In the genomic region with DNA sequence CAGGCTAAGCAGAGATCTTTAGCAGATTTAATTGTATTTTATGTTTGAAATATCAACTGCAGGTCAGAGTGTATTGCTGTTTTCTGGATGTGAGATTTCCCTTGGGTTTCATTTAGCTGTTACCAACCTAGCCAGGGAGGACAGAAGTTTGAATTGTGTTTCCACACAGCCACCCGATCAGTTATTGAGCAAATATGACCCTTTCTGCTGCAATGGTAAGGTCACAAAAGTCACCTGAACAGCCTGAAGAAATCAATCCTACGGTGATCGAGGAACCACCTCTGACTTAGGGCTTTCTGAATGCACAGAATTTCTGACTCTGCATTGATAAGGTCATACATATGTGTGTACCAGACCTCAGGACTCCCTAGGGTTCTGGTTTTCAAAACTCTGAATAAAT, we compare ENCODE assay signal across 1 cellular context.
TF ChIP-seq lines count a peak whose summit lies in the region.

No MANE protein-coding gene starts in this region.

TF ChIP-seq in HepG2, 621 proteins besides CTCF, POLR2A, EP300 and RAD21 (continued from another document):
- TF ChIP-seq, protein P1, sequence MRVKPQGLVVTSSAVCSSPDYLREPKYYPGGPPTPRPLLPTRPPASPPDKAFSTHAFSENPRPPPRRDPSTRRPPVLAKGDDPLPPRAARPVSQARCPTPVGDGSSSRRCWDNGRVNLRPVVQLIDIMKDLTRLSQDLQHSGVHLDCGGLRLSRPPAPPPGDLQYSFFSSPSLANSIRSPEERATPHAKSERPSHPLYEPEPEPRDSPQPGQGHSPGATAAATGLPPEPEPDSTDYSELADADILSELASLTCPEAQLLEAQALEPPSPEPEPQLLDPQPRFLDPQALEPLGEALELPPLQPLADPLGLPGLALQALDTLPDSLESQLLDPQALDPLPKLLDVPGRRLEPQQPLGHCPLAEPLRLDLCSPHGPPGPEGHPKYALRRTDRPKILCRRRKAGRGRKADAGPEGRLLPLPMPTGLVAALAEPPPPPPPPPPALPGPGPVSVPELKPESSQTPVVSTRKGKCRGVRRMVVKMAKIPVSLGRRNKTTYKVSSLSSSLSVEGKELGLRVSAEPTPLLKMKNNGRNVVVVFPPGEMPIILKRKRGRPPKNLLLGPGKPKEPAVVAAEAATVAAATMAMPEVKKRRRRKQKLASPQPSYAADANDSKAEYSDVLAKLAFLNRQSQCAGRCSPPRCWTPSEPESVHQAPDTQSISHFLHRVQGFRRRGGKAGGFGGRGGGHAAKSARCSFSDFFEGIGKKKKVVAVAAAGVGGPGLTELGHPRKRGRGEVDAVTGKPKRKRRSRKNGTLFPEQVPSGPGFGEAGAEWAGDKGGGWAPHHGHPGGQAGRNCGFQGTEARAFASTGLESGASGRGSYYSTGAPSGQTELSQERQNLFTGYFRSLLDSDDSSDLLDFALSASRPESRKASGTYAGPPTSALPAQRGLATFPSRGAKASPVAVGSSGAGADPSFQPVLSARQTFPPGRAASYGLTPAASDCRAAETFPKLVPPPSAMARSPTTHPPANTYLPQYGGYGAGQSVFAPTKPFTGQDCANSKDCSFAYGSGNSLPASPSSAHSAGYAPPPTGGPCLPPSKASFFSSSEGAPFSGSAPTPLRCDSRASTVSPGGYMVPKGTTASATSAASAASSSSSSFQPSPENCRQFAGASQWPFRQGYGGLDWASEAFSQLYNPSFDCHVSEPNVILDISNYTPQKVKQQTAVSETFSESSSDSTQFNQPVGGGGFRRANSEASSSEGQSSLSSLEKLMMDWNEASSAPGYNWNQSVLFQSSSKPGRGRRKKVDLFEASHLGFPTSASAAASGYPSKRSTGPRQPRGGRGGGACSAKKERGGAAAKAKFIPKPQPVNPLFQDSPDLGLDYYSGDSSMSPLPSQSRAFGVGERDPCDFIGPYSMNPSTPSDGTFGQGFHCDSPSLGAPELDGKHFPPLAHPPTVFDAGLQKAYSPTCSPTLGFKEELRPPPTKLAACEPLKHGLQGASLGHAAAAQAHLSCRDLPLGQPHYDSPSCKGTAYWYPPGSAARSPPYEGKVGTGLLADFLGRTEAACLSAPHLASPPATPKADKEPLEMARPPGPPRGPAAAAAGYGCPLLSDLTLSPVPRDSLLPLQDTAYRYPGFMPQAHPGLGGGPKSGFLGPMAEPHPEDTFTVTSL (CRISPR knock-in tag; IDR thresholded peaks at IDR 0.05; ENCODE audit: borderline replicate concordance): peak; percentile 49; the same call in 1 of the 2 replicates
- TF ChIP-seq GATAD2A (CRISPR knock-in tag; IDR thresholded peaks at IDR 0.05): peak; percentile 85
- TF ChIP-seq SOX6 (IDR thresholded peaks at IDR 0.05): no peak
- peak; percentile 65 for TF ChIP-seq SOX6 (CRISPR knock-in tag; IDR thresholded peaks at IDR 0.05)
- no peak for TF ChIP-seq MTA1 (CRISPR knock-in tag; IDR thresholded peaks at IDR 0.05; ENCODE audit: borderline replicate concordance)
- no peak for TF ChIP-seq HOXA9 (CRISPR knock-in tag; IDR thresholded peaks at IDR 0.05; ENCODE audit: borderline replicate concordance)
- TF ChIP-seq SUZ12 (IDR thresholded peaks at IDR 0.05; ENCODE audit: low read depth, low read length): no peak
- TF ChIP-seq HDAC1 (CRISPR knock-in tag; IDR thresholded peaks at IDR 0.05): peak; percentile 45; the same call in 1 of the 2 replicates
- TF ChIP-seq, protein P2, sequence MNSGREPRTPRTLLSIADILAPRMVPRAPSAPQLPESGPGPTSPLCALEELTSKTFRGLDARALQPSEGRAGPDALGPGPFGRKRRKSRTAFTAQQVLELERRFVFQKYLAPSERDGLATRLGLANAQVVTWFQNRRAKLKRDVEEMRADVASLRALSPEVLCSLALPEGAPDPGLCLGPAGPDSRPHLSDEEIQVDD (CRISPR knock-in tag; IDR thresholded peaks at IDR 0.05; ENCODE audit: borderline replicate concordance): no peak
